In the genomic region with DNA sequence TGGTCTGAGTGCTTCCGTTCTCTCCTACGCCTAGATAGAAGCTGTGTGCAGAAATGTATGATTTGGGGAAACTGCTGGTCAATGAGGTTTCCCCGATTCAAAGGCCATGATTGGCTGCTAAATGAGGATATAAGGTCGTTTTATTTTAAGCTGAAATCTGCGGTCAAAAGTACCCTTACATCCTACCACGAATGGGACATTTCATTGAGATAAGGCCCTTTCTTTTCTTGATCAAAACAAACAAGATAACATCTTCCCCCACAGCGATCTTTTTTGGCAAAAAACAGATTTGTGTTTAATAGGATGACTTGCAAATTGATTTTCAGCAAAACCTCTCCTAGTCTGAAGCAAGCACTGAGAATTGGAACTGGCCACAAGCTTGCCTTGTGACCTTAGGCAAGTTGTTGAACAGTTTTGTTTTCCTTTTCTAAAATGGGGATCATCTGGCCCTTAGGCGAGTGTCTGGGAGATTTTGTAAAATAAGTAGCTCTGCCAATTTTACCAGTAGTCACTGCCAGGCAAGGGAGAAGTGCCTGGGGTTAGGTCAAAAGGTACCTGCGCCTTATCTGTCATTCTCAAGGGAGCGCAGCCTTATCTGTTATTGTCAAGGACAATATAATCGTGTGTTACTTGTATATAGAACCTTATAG, we compare ENCODE assay signal across 1 cellular context.
TF ChIP-seq lines count a peak whose summit lies in the region.

No MANE protein-coding gene starts in this region.

TF ChIP-seq in GM23338, 12 proteins besides CTCF, POLR2A, EP300 and RAD21:
- TF ChIP-seq, protein P1, sequence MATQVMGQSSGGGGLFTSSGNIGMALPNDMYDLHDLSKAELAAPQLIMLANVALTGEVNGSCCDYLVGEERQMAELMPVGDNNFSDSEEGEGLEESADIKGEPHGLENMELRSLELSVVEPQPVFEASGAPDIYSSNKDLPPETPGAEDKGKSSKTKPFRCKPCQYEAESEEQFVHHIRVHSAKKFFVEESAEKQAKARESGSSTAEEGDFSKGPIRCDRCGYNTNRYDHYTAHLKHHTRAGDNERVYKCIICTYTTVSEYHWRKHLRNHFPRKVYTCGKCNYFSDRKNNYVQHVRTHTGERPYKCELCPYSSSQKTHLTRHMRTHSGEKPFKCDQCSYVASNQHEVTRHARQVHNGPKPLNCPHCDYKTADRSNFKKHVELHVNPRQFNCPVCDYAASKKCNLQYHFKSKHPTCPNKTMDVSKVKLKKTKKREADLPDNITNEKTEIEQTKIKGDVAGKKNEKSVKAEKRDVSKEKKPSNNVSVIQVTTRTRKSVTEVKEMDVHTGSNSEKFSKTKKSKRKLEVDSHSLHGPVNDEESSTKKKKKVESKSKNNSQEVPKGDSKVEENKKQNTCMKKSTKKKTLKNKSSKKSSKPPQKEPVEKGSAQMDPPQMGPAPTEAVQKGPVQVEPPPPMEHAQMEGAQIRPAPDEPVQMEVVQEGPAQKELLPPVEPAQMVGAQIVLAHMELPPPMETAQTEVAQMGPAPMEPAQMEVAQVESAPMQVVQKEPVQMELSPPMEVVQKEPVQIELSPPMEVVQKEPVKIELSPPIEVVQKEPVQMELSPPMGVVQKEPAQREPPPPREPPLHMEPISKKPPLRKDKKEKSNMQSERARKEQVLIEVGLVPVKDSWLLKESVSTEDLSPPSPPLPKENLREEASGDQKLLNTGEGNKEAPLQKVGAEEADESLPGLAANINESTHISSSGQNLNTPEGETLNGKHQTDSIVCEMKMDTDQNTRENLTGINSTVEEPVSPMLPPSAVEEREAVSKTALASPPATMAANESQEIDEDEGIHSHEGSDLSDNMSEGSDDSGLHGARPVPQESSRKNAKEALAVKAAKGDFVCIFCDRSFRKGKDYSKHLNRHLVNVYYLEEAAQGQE (IDR thresholded peaks at IDR 0.05; ENCODE audit: unreplicated experiment) = no peak
- TF ChIP-seq ZNF114 (CRISPR knock-in tag; IDR thresholded peaks at IDR 0.05) (no peak), ZNF462 (CRISPR knock-in tag; IDR thresholded peaks at IDR 0.05) (no peak), EZH2phosphoT487 (IDR thresholded peaks at IDR 0.05; ENCODE audit: unreplicated experiment) (no peak), POLR2AphosphoS5 (IDR thresholded peaks at IDR 0.05; ENCODE audit: low read depth) (no peak), ETS1 (IDR thresholded peaks at IDR 0.05) (no peak), JUNB (IDR thresholded peaks at IDR 0.05; ENCODE audit: unreplicated experiment) (no peak), STAT1 (IDR thresholded peaks at IDR 0.05; ENCODE audit: unreplicated experiment) (no peak), ZNF331 (CRISPR knock-in tag; IDR thresholded peaks at IDR 0.05; ENCODE audit: low read depth) (no peak), EZH2 (IDR thresholded peaks at IDR 0.05; ENCODE audit: low read depth, unreplicated experiment) (no peak), CREB1 (CRISPR knock-in tag; IDR thresholded peaks at IDR 0.05; ENCODE audit: low read depth) (no peak), NANOG (IDR thresholded peaks at IDR 0.05; ENCODE audit: borderline replicate concordance) (no peak)
TF ChIP-seq in GM23338: peak in this region for 0.
